8 cellular contexts compared by ENCODE assay signal in genomic region chr4:133154725-133155124, GRCh38. TPM values are rescaled to one million over a fixed set of nuclear protein-coding genes. Genes with fewer than 3 reads are reported as not detected.
A peak's percentile ranks its signal among the peaks of the same experiment; 100 is the strongest.
DNase-seq lines count a peak whose midpoint lies in the region; ATAC-seq and TF ChIP-seq lines count a peak whose summit lies in the region.

No MANE protein-coding gene starts in this region.

- no peaks in the 10 kb centered on the region for H3K9me3 ChIP-seq in lower lobe of right lung
- H3K9me3 ChIP-seq in CD8-positive, alpha-beta T cell (ENCODE audit: low read length): no peaks in the 10 kb centered on the region

- TF ChIP-seq CTCF in lower lobe of right lung (IDR thresholded peaks at IDR 0.05): peak; percentile 35
- TF ChIP-seq CTCF in CD8-positive, alpha-beta T cell (IDR thresholded peaks at IDR 0.05): no peak

- H3K27me3 ChIP-seq in lower lobe of right lung (ENCODE audit: low read depth): peaks cover 51% of the 10 kb centered on the region
- H3K27me3 ChIP-seq in CD8-positive, alpha-beta T cell (ENCODE audit: insufficient read depth, low read length): no peaks in the 10 kb centered on the region

- H3K4me3 Mint-ChIP-seq in CD8-positive, alpha-beta T cell: no peak overlapping the region

- H3K4me1 ChIP-seq in lower lobe of right lung: peaks cover 36% of the 10 kb centered on the region
- H3K4me1 ChIP-seq in CD8-positive, alpha-beta T cell (ENCODE audit: insufficient read depth, low read length): no peaks in the 10 kb centered on the region

- H3K27me3 Mint-ChIP-seq in CD8-positive, alpha-beta T cell (ENCODE audit: low read depth): peaks cover 30% of the 10 kb centered on the region

- CTCF ChIA-PET in CD8-positive, alpha-beta T cell (lab: Charles Lee): no interaction called here

- POLR2A ChIA-PET in CD8-positive, alpha-beta T cell (lab: Charles Lee): no interaction called here

- DNase-seq in DMS114 treated with DMSO at 0.1 percent for 48 hours (lab: John Stamatoyannopoulos, UW; ENCODE audit: unreplicated experiment) (peak; percentile 24), HS-5 (ENCODE audit: low read depth) (peak; percentile 15), amniotic epithelial cell (ENCODE audit: low read depth) (peak; percentile 60), lower lobe of right lung (no peak), left colon (no peak), kidney glomerular epithelial cell (lab: John Stamatoyannopoulos, UW) (no peak)
- no peak for DNase-seq in CD8-positive, alpha-beta T cell

- ATAC-seq in lower lobe of right lung (no peak), left colon (no peak), GM19463 (IDR thresholded peaks at IDR 0.05; ENCODE audit: unreplicated experiment) (no peak)
- no peak for ATAC-seq in CD8-positive, alpha-beta T cell

- peaks cover 3% of the 10 kb centered on the region for H3K4me1 Mint-ChIP-seq in CD8-positive, alpha-beta T cell (ENCODE audit: low read depth)

- no peak overlapping the region for H3K4me3 ChIP-seq in lower lobe of right lung
- no peak overlapping the region for H3K4me3 ChIP-seq in CD8-positive, alpha-beta T cell (ENCODE audit: low read depth, low read length)

- intact Hi-C loops in lower lobe of right lung (cut with DNase I) (no loop called here), left colon (cut with DNase I, micrococcal nuclease) (no loop called here)
- intact Hi-C loops in CD8-positive, alpha-beta T cell (cut with DNase I, micrococcal nuclease): no loop called here

- H3K36me3 Mint-ChIP-seq in CD8-positive, alpha-beta T cell: no peaks in the 10 kb centered on the region

- H3K27ac ChIP-seq in lower lobe of right lung: no peak overlapping the region
- no peak overlapping the region for H3K27ac ChIP-seq in CD8-positive, alpha-beta T cell (ENCODE audit: low read depth, low read length)

- H3K36me3 ChIP-seq in lower lobe of right lung: no peaks in the 10 kb centered on the region
- no peaks in the 10 kb centered on the region for H3K36me3 ChIP-seq in CD8-positive, alpha-beta T cell (ENCODE audit: insufficient read depth, low read length)

- H3K9me3 Mint-ChIP-seq in CD8-positive, alpha-beta T cell: no peaks in the 10 kb centered on the region

- H3K27ac Mint-ChIP-seq in CD8-positive, alpha-beta T cell: no peak overlapping the region

RNA-seq across cellular contexts. Expression of gene PCDH10, which starts 5.6 kb away (rescaled TPM):
- total RNA-seq in lower lobe of right lung (0.71 TPM), left colon (under 1 TPM; 0.12 to 0.89 TPM)
- not detected for total RNA-seq in CD8-positive, alpha-beta T cell

Comparison
In these comparisons a context has a peak if more than half of its experiments do, and no peak if none do; other contexts are left out.
1. DNase-seq: peak in DMS114 treated with DMSO at 0.1 percent for 48 hours (single experiment), HS-5 (single experiment) and amniotic epithelial cell (single experiment); none in lower lobe of right lung (single experiment), left colon (0 of 2), kidney glomerular epithelial cell (single experiment) and CD8-positive, alpha-beta T cell (0 of 7).